ENCODE assay signal across 3 cellular contexts in the genomic region with DNA sequence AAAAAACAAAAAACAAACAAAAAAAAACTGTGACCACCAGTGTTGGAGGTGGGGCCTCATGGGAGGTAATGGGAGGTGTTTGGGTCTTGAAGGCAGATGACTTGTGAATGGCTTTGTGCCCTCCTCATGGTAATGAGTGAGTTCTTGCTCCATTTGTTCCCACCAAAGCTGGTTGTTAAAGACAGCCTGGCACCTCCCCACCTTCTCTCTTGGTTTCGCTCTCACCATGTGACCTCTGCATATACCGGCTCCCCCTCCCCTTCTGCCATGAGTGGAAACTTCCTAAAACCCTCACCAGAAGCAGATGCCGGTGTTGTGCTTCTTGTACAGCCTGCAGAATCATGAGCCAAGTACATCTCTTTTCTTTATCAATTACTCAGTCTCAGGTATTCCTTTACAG.
TF ChIP-seq lines count a peak whose summit lies in the region.

No MANE protein-coding gene starts in this region.

TF ChIP-seq in GM12891, 5 proteins besides CTCF, POLR2A, EP300 and RAD21 (continued from another document):
- TF ChIP-seq TAF1 (IDR thresholded peaks at IDR 0.05; ENCODE audit: low read depth, low read length) (no peak), SPI1 (IDR thresholded peaks at IDR 0.05; ENCODE audit: low read depth, low read length) (no peak), POLR2AphosphoS5 (IDR thresholded peaks at IDR 0.05; ENCODE audit: low read depth, low read length) (no peak)
TF ChIP-seq in GM12891: peak in this region for 0.

TF ChIP-seq in GM23338, 12 proteins besides CTCF, POLR2A, EP300 and RAD21:
- TF ChIP-seq, protein P1, sequence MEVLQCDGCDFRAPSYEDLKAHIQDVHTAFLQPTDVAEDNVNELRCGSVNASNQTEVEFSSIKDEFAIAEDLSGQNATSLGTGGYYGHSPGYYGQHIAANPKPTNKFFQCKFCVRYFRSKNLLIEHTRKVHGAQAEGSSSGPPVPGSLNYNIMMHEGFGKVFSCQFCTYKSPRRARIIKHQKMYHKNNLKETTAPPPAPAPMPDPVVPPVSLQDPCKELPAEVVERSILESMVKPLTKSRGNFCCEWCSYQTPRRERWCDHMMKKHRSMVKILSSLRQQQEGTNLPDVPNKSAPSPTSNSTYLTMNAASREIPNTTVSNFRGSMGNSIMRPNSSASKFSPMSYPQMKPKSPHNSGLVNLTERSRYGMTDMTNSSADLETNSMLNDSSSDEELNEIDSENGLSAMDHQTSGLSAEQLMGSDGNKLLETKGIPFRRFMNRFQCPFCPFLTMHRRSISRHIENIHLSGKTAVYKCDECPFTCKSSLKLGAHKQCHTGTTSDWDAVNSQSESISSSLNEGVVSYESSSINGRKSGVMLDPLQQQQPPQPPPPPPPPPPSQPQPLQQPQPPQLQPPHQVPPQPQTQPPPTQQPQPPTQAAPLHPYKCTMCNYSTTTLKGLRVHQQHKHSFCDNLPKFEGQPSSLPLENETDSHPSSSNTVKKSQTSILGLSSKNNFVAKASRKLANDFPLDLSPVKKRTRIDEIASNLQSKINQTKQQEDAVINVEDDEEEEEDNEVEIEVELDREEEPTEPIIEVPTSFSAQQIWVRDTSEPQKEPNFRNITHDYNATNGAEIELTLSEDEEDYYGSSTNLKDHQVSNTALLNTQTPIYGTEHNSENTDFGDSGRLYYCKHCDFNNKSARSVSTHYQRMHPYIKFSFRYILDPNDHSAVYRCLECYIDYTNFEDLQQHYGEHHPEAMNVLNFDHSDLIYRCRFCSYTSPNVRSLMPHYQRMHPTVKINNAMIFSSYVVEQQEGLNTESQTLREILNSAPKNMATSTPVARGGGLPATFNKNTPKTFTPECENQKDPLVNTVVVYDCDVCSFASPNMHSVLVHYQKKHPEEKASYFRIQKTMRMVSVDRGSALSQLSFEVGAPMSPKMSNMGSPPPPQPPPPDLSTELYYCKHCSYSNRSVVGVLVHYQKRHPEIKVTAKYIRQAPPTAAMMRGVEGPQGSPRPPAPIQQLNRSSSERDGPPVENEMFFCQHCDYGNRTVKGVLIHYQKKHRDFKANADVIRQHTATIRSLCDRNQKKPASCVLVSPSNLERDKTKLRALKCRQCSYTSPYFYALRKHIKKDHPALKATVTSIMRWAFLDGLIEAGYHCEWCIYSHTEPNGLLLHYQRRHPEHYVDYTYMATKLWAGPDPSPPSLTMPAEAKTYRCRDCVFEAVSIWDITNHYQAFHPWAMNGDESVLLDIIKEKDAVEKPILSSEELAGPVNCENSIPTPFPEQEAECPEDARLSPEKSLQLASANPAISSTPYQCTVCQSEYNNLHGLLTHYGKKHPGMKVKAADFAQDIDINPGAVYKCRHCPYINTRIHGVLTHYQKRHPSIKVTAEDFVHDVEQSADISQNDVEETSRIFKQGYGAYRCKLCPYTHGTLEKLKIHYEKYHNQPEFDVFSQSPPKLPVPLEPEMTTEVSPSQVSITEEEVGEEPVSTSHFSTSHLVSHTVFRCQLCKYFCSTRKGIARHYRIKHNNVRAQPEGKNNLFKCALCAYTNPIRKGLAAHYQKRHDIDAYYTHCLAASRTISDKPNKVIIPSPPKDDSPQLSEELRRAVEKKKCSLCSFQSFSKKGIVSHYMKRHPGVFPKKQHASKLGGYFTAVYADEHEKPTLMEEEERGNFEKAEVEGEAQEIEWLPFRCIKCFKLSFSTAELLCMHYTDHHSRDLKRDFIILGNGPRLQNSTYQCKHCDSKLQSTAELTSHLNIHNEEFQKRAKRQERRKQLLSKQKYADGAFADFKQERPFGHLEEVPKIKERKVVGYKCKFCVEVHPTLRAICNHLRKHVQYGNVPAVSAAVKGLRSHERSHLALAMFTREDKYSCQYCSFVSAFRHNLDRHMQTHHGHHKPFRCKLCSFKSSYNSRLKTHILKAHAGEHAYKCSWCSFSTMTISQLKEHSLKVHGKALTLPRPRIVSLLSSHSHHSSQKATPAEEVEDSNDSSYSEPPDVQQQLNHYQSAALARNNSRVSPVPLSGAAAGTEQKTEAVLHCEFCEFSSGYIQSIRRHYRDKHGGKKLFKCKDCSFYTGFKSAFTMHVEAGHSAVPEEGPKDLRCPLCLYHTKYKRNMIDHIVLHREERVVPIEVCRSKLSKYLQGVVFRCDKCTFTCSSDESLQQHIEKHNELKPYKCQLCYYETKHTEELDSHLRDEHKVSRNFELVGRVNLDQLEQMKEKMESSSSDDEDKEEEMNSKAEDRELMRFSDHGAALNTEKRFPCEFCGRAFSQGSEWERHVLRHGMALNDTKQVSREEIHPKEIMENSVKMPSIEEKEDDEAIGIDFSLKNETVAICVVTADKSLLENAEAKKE (CRISPR knock-in tag; IDR thresholded peaks at IDR 0.05) = no peak
- TF ChIP-seq CREB1 (CRISPR knock-in tag; IDR thresholded peaks at IDR 0.05; ENCODE audit: low read depth) = no peak
- TF ChIP-seq NANOG (IDR thresholded peaks at IDR 0.05; ENCODE audit: borderline replicate concordance) = no peak
- TF ChIP-seq STAT1 (IDR thresholded peaks at IDR 0.05; ENCODE audit: unreplicated experiment) = no peak
- TF ChIP-seq, protein P2, sequence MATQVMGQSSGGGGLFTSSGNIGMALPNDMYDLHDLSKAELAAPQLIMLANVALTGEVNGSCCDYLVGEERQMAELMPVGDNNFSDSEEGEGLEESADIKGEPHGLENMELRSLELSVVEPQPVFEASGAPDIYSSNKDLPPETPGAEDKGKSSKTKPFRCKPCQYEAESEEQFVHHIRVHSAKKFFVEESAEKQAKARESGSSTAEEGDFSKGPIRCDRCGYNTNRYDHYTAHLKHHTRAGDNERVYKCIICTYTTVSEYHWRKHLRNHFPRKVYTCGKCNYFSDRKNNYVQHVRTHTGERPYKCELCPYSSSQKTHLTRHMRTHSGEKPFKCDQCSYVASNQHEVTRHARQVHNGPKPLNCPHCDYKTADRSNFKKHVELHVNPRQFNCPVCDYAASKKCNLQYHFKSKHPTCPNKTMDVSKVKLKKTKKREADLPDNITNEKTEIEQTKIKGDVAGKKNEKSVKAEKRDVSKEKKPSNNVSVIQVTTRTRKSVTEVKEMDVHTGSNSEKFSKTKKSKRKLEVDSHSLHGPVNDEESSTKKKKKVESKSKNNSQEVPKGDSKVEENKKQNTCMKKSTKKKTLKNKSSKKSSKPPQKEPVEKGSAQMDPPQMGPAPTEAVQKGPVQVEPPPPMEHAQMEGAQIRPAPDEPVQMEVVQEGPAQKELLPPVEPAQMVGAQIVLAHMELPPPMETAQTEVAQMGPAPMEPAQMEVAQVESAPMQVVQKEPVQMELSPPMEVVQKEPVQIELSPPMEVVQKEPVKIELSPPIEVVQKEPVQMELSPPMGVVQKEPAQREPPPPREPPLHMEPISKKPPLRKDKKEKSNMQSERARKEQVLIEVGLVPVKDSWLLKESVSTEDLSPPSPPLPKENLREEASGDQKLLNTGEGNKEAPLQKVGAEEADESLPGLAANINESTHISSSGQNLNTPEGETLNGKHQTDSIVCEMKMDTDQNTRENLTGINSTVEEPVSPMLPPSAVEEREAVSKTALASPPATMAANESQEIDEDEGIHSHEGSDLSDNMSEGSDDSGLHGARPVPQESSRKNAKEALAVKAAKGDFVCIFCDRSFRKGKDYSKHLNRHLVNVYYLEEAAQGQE (IDR thresholded peaks at IDR 0.05; ENCODE audit: unreplicated experiment) = no peak
- TF ChIP-seq ZNF331 (CRISPR knock-in tag; IDR thresholded peaks at IDR 0.05; ENCODE audit: low read depth) = no peak
- no peak for TF ChIP-seq ZNF114 (CRISPR knock-in tag; IDR thresholded peaks at IDR 0.05)
- TF ChIP-seq JUNB (IDR thresholded peaks at IDR 0.05; ENCODE audit: unreplicated experiment) = no peak
TF ChIP-seq in GM23338: peak in this region for 0.

TF ChIP-seq in K562, 482 proteins besides CTCF, POLR2A, EP300 and RAD21:
- TF ChIP-seq, protein P3, sequence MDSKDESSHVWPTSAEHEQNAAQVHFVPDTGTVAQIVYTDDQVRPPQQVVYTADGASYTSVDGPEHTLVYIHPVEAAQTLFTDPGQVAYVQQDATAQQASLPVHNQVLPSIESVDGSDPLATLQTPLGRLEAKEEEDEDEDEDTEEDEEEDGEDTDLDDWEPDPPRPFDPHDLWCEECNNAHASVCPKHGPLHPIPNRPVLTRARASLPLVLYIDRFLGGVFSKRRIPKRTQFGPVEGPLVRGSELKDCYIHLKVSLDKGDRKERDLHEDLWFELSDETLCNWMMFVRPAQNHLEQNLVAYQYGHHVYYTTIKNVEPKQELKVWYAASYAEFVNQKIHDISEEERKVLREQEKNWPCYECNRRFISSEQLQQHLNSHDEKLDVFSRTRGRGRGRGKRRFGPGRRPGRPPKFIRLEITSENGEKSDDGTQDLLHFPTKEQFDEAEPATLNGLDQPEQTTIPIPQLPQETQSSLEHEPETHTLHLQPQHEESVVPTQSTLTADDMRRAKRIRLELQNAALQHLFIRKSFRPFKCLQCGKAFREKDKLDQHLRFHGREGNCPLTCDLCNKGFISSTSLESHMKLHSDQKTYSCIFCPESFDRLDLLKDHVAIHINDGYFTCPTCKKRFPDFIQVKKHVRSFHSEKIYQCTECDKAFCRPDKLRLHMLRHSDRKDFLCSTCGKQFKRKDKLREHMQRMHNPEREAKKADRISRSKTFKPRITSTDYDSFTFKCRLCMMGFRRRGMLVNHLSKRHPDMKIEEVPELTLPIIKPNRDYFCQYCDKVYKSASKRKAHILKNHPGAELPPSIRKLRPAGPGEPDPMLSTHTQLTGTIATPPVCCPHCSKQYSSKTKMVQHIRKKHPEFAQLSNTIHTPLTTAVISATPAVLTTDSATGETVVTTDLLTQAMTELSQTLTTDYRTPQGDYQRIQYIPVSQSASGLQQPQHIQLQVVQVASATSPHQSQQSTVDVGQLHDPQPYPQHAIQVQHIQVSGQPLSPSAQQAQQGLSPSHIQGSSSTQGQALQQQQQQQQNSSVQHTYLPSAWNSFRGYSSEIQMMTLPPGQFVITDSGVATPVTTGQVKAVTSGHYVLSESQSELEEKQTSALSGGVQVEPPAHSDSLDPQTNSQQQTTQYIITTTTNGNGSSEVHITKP (IDR thresholded peaks at IDR 0.05; ENCODE audit: partially characterized antibody) = peak; percentile 95
- no peak for TF ChIP-seq ETV6 (IDR thresholded peaks at IDR 0.05; ENCODE audit: borderline replicate concordance in 1 of 2, low read depth in 2 of 2, low read length in 1 of 2)
- no peak for TF ChIP-seq ETV6 (CRISPR knock-in tag; IDR thresholded peaks at IDR 0.05; ENCODE audit: borderline replicate concordance)
